ENCODE assay signal across 8 cellular contexts in genomic region chr7:99109108-99110051, GRCh38. TPM values are rescaled to one million over a fixed set of nuclear protein-coding genes. Genes with fewer than 3 reads are reported as not detected.
A peak's percentile ranks its signal among the peaks of the same experiment; 100 is the strongest.
DNase-seq lines count a peak whose midpoint lies in the region; ATAC-seq and TF ChIP-seq lines count a peak whose summit lies in the region.

No MANE protein-coding gene starts in this region.

- peaks cover 44% of the 10 kb centered on the region for H3K4me1 Mint-ChIP-seq in endothelial cell (ENCODE audit: unreplicated experiment)

- DNase-seq in ELR (ENCODE audit: low read depth) (peak; percentile 57), SK-MEL-5 (ENCODE audit: low read depth, low spot score) (peak; percentile 71), endothelial cell (ENCODE audit: low spot score) (no peak), sciatic nerve (ENCODE audit: low spot score) (no peak), NCI-H774 (lab: John Stamatoyannopoulos, UW) (no peak), DMS114 treated with DMSO at 0.1 percent for 48 hours (lab: John Stamatoyannopoulos, UW; ENCODE audit: unreplicated experiment) (no peak), HK-2 (ENCODE audit: unreplicated experiment) (no peak)

- peak overlapping the region; percentile 1 for H3K4me3 Mint-ChIP-seq in endothelial cell (ENCODE audit: unreplicated experiment)

- in situ Hi-C loops in SK-MEL-5 (cut with HindIII; ENCODE audit: low pct_unique_long_range_greater_than_20kb, low sequenced_read_pairs) = no loop called here

- H3K27me3 Mint-ChIP-seq in endothelial cell (ENCODE audit: unreplicated experiment) = peaks cover 2% of the 10 kb centered on the region

- H3K9me3 Mint-ChIP-seq in endothelial cell (ENCODE audit: unreplicated experiment) = no peaks in the 10 kb centered on the region

- intact Hi-C loops in sciatic nerve (cut with DNase I) = no loop called here

- ATAC-seq in sciatic nerve = peak; percentile 65
- ATAC-seq in HG03159 (IDR thresholded peaks at IDR 0.05; ENCODE audit: unreplicated experiment) = no peak

- TF ChIP-seq CTCF in endothelial cell (IDR thresholded peaks at IDR 0.05; ENCODE audit: unreplicated experiment) = no peak

- peak overlapping the region; percentile 16 for H3K27ac Mint-ChIP-seq in endothelial cell (ENCODE audit: unreplicated experiment)

- H3K36me3 Mint-ChIP-seq in endothelial cell (ENCODE audit: low read depth, unreplicated experiment) = peaks cover 6% of the 10 kb centered on the region

RNA-seq across cellular contexts. Expression of gene SMURF1, which starts 34.5 kb away (rescaled TPM):
- 40.8 and 42.1 TPM in 2 replicates for total RNA-seq in SK-MEL-5 (2014; rRNA removed; shearing (Covaris generic))
- 26.2 and 32.8 TPM in 2 replicates for polyA plus RNA-seq in SK-MEL-5 (2015; cell fraction: cytosol; rRNA removed)
- polyA plus RNA-seq in SK-MEL-5 (2015; cell fraction: nucleus; rRNA removed) = 22.9 and 34.2 TPM in 2 replicates
- total RNA-seq in endothelial cell (ENCODE audit: unreplicated experiment) (32.5 TPM), sciatic nerve (37.0 TPM)

Comparison
In these comparisons a context has a peak if more than half of its experiments do, and no peak if none do; other contexts are left out.
1. DNase-seq: peak in ELR (single experiment) and SK-MEL-5 (single experiment); none in endothelial cell (single experiment), sciatic nerve (single experiment), NCI-H774 (single experiment), DMS114 treated with DMSO at 0.1 percent for 48 hours (single experiment) and HK-2 (single experiment).